ENCODE assay signal across 7 cellular contexts in genomic region chr1:175080030-175080429, GRCh38. TPM values are rescaled to one million over a fixed set of nuclear protein-coding genes. Genes with fewer than 3 reads are reported as not detected.
"Had no signal": no experiment of that assay in that cellular context is flagged by ENCODE, and none has a peak within 500 bp of the region (broad histone marks: within the 10 kb centered on the region; RNA-seq: fewer than 3 reads in every experiment).

No MANE protein-coding gene starts in this region.

- H3K4me2 ChIP-seq: GM23338 had no signal

- H2AFZ ChIP-seq: GM23338 had no signal

- ATAC-seq: GM23338, K562 had no signal

- DNase-seq: H9, HCEC 1CT, HFFc6, IMR-90 had no signal

- H3K4me3 ChIP-seq: GM23338, K562 had no signal

RNA-seq across cellular contexts. Expression of gene TNN, which starts 12.4 kb away (rescaled TPM):
- total RNA-seq: HFFc6, HT-29, IMR-90 had no signal
- polyA plus RNA-seq: IMR-90 had no signal
